16 cellular contexts compared by ENCODE assay signal in the genomic region with DNA sequence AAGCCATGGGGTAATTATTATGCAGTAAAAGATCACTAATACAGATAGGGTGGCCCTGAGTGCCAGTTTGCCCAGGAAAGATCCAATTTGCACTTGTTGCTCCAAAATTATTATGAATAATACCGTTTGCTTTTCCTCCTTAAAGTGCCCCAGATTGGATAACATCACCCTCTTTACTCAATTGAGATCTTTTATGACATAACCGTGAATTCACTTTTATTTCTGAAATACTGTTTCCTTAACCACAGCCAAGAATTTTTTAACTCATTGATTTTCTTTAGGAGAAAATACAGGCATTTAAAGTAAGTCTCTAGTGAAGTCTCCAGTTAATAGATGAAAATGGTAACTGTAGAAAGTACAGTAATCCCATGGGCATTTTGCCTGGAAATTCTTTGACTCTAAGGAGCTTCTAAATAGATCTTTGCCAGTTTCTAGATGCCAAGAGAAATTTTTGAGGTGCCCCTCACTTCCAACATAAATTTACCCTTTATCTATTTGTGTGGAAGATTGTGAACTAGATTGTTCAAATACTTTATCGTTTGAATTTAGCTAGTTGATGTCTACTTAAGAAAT.
DNase-seq lines count a peak whose midpoint lies in the region; TF ChIP-seq lines count a peak whose summit lies in the region.
"Had no signal": no experiment of that assay in that cellular context is flagged by ENCODE, and none has a peak within 500 bp of the region (broad histone marks: within the 10 kb centered on the region; RNA-seq: fewer than 3 reads in every experiment).

No MANE protein-coding gene starts in this region.

- H3K36me3 ChIP-seq in testis (ENCODE audit: low read depth, missing control alignments), result no peaks in the 10 kb centered on the region

- no peaks in the 10 kb centered on the region for H3K4me1 ChIP-seq in testis

- H3K4me3 ChIP-seq in AG10803 (ENCODE audit: low read length) (no peak overlapping the region), cardiac fibroblast (replicated peaks in 1 of 2; ENCODE audit: low read depth in 2 of 2, low read length in 2 of 2) (no peak overlapping the region), testis (no peak overlapping the region)

- peak; percentile 44 for DNase-seq in AG10803 (ENCODE audit: low read depth)
- DNase-seq in LHCN-M2 (ENCODE audit: low read depth), result peak; percentile 29
- peak; percentile 17 to 22 for DNase-seq in cardiac fibroblast (ENCODE audit: low read depth in 2 of 2)
- peak; percentile 50 for DNase-seq in myocyte (ENCODE audit: low read depth)
- no peak for DNase-seq in NCI-H2081 treated with DMSO at 0.1 percent for 48 hours (lab: John Stamatoyannopoulos, UW)
- no peak for DNase-seq in GM10266 (ENCODE audit: extremely low spot score)
- DNase-seq in testis, result no peak
- DNase-seq: ACHN; CD8-positive, alpha-beta memory T cell; Karpas-422; NCI-H1436; NCI-H226; NCI-H526 treated with DMSO at 0.1 percent for 48 hours; NK-92 treated with Interleukin-12 subunit alpha and Interleukin-12 subunit beta, amount 100 ng/mL, for 24 hours; OCI-M1; RPMI8226 had no signal

- no peak overlapping the region for H3K27ac ChIP-seq in testis

- TF ChIP-seq CTCF in AG10803 (conservative IDR thresholded peaks at IDR 0.05; ENCODE audit: low read length), result no peak
- no peak for TF ChIP-seq CTCF in cardiac fibroblast (IDR thresholded peaks at IDR 0.05; ENCODE audit: low read depth, low read length)
- TF ChIP-seq CTCF in GM10266 (IDR thresholded peaks at IDR 0.05; ENCODE audit: control insufficient read depth, insufficient read depth, low read depth, missing control alignments), result no peak
- TF ChIP-seq CTCF in testis (IDR thresholded peaks at IDR 0.05), result no peak

- TF ChIP-seq POLR2A in testis (IDR thresholded peaks at IDR 0.05), result no peak

- intact Hi-C loops in testis (cut with DNase I; ENCODE audit: low total_unique reads), result no loop called here

- no peaks in the 10 kb centered on the region for H3K9me3 ChIP-seq in testis

- WGBS in testis, 2 donors, result 71 to 76% methylated on average over 3 of the region's 3 CpGs

- no peaks in the 10 kb centered on the region for H3K27me3 ChIP-seq in testis

Comparison
In these comparisons a context has a peak if more than half of its experiments do, and no peak if none do; other contexts are left out.
1. DNase-seq: peak in AG10803 (single experiment), LHCN-M2 (single experiment), cardiac fibroblast (2 of 2) and myocyte (single experiment); none in NCI-H2081 treated with DMSO at 0.1 percent for 48 hours (single experiment), GM10266 (single experiment) and testis (single experiment).